In the genomic region with DNA sequence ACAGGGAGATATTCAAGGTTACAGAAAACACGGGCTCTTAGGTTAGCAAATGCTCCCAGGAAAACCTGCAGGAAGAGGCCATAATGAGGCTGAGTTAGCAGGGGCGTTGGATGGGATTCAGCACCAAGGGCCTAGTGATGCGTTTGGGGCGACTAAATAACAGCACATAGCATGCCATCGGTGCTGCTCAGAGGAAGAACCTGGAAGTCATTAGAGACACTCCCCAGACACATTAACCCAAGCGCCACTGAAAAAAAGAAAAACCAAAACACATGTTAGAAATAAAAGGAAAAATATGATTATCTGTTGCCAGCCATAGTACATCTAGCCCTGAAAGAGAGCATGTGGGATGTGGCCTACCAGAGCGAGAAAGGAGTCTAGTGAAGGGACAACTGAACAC, we compare ENCODE assay signal across 19 cellular contexts. TPM values are rescaled to one million over a fixed set of nuclear protein-coding genes. Genes with fewer than 3 reads are reported as not detected.
DNase-seq lines count a peak whose midpoint lies in the region; ATAC-seq and TF ChIP-seq lines count a peak whose summit lies in the region.
"Had no signal": no experiment of that assay in that cellular context is flagged by ENCODE, and none has a peak within 500 bp of the region (broad histone marks: within the 10 kb centered on the region; RNA-seq: fewer than 3 reads in every experiment).

No MANE protein-coding gene starts in this region.

- intact Hi-C loops in lower leg skin (cut with DNase I; ENCODE audit: low total_unique reads): no loop called here

- no peak overlapping the region for H3K27ac Mint-ChIP-seq in nephron progenitor cell
- H3K27ac Mint-ChIP-seq: CD14-positive monocyte, GM23338, IgD-negative memory B cell had no signal

- no peak overlapping the region for H3K4me3 ChIP-seq in lower leg skin (ENCODE audit: low read depth, poor library complexity, severe bottlenecking)
- H3K4me3 ChIP-seq: GM12878, GM23338, Peyer's patch had no signal

- H3K9me3 Mint-ChIP-seq in nephron progenitor cell: no peaks in the 10 kb centered on the region
- H3K9me3 Mint-ChIP-seq: GM23338, IgD-negative memory B cell had no signal

- TF ChIP-seq CTCF in lower leg skin (IDR thresholded peaks at IDR 0.05): no peak
- no peak for TF ChIP-seq CTCF in nephron progenitor cell (IDR thresholded peaks at IDR 0.05)

- H3K27me3 Mint-ChIP-seq in nephron progenitor cell (ENCODE audit: low read depth, poor library complexity): peaks cover 20% of the 10 kb centered on the region

- peak; percentile 67 for ATAC-seq in SK-N-SH treated with all-trans-retinoic acid at 6 μM for 48 hours
- no peak for ATAC-seq in GM18520 (IDR thresholded peaks at IDR 0.05; ENCODE audit: unreplicated experiment)
- ATAC-seq: GM12878, GM23338 had no signal

- H3K36me3 Mint-ChIP-seq in nephron progenitor cell (ENCODE audit: low read depth): no peaks in the 10 kb centered on the region
- H3K36me3 Mint-ChIP-seq: CD14-positive monocyte had no signal

- WGBS in lower leg skin, 2 donors: 51% methylated on average over 7 of the region's 7 CpGs

- H3K4me1 Mint-ChIP-seq in nephron progenitor cell: no peaks in the 10 kb centered on the region
- H3K4me1 Mint-ChIP-seq: IgD-negative memory B cell had no signal

- TF ChIP-seq POLR2A in lower leg skin (IDR thresholded peaks at IDR 0.05): no peak

- H3K4me3 Mint-ChIP-seq in nephron progenitor cell: no peak overlapping the region
- H3K4me3 Mint-ChIP-seq: GM23338, IgD-negative memory B cell had no signal

- peak; percentile 59 for DNase-seq in GM03348 (ENCODE audit: low spot score)
- peak; percentile 2 for DNase-seq in fibroblast of peridontal ligament (ENCODE audit: extremely low read depth)
- DNase-seq in lower leg skin (ENCODE audit: low spot score in 2 of 2): no peak
- DNase-seq in NCI-H2107 treated with DMSO at 0.1 percent for 48 hours (lab: John Stamatoyannopoulos, UW; ENCODE audit: unreplicated experiment): no peak
- DNase-seq in nephron progenitor cell: no peak
- DNase-seq: GF-D8, HCEC 1CT, NCI-H1105 treated with DMSO at 0.1 percent for 48 hours, NCI-H2081 treated with DMSO at 0.1 percent for 48 hours, NCI-H446, NCI-H526, Peyer's patch had no signal

TF ChIP-seq in SK-N-SH treated with all-trans-retinoic acid at 6 μM for 48 hours, 23 proteins besides CTCF, POLR2A, EP300 and RAD21:
- TF ChIP-seq ISL1 (CRISPR knock-in tag; IDR thresholded peaks at IDR 0.05) (no peak), TCF4 (CRISPR knock-in tag; IDR thresholded peaks at IDR 0.05; ENCODE audit: borderline replicate concordance) (peak; percentile 66; the same call in 1 of the 2 replicates)

RNA-seq across cellular contexts. Expression of a gene that starts 28.8 kb away (rescaled TPM):
- total RNA-seq in lower leg skin: not detected
- total RNA-seq: GM12878, GM23338, OCI-LY7, Peyer's patch had no signal

Comparison
In these comparisons a context has a peak if more than half of its experiments do, and no peak if none do; other contexts are left out.
1. DNase-seq: peak in GM03348 (single experiment) and fibroblast of peridontal ligament (single experiment); none in lower leg skin (0 of 2), NCI-H2107 treated with DMSO at 0.1 percent for 48 hours (single experiment) and nephron progenitor cell (single experiment).